In genomic region chr19:28430214-28430613, GRCh38 we compare ENCODE assay signal across 19 cellular contexts.
DNase-seq lines count a peak whose midpoint lies in the region; ATAC-seq and TF ChIP-seq lines count a peak whose summit lies in the region.
"Had no signal": no experiment of that assay in that cellular context is flagged by ENCODE, and none has a peak within 500 bp of the region (broad histone marks: within the 10 kb centered on the region; RNA-seq: fewer than 3 reads in every experiment).

No MANE protein-coding gene starts in this region.

- H3K36me3 ChIP-seq in HEK293 (ENCODE audit: control insufficient read depth in 2 of 2, insufficient read depth in 1 of 2, low read length in 2 of 2) (no peaks in the 10 kb centered on the region; a peak in 1 of 3 replicates), OCI-LY1 (ENCODE audit: insufficient read depth, low read length) (no peaks in the 10 kb centered on the region), osteoblast (ENCODE audit: insufficient read depth, low read length) (no peaks in the 10 kb centered on the region)
- H3K36me3 ChIP-seq: BLaER1 treated with 17β-estradiol and CSF1 and Interleukin-3, amounts not matched to agents 10 nM and 100 nM had no signal

- POLR2A ChIA-PET in HEK293 (lab: Yijun Ruan, JAX) (no interaction called here), WTC11 (lab: Charles Lee) (no interaction called here)

- H3K9me3 Mint-ChIP-seq in WTC11, result peaks cover 40% of the 10 kb centered on the region

- H3K27ac ChIP-seq in HEK293 (ENCODE audit: extremely low read depth, low read depth, low read length) (no peak overlapping the region), OCI-LY1 (ENCODE audit: low read depth, low read length, poor library complexity, severe bottlenecking) (peak overlapping the region; percentile 37), osteoblast (ENCODE audit: low read depth, low read length) (no peak overlapping the region)
- H3K27ac ChIP-seq: 22Rv1; A549; BLaER1 treated with 17β-estradiol and CSF1 and Interleukin-3, amounts not matched to agents 10 nM and 100 nM; C4-2B had no signal

- no peak overlapping the region for H3K27ac Mint-ChIP-seq in WTC11
- H3K27ac Mint-ChIP-seq: B cell; CD4-positive, alpha-beta T cell; CD8-positive, alpha-beta T cell had no signal

- no peaks in the 10 kb centered on the region for H3F3A ChIP-seq in OCI-LY1 (ENCODE audit: insufficient read depth, low read length)

- H2AFZ ChIP-seq in OCI-LY1 (ENCODE audit: low read length) (no peak overlapping the region), osteoblast (ENCODE audit: low read length) (no peak overlapping the region)

- H3K9me3 ChIP-seq in HEK293 (ENCODE audit: control insufficient read depth, insufficient read depth, low read depth, low read length), result peaks cover 3% of the 10 kb centered on the region; the same call in 1 of the 2 replicates
- H3K9me3 ChIP-seq in OCI-LY1 (ENCODE audit: low read length), result no peaks in the 10 kb centered on the region
- no peaks in the 10 kb centered on the region for H3K9me3 ChIP-seq in osteoblast (ENCODE audit: low read depth, low read length)
- H3K9me3 ChIP-seq: Caco-2 had no signal

- no peaks in the 10 kb centered on the region for H3K9me2 ChIP-seq in OCI-LY1 (ENCODE audit: low read depth, low read length)

- H3K27me3 Mint-ChIP-seq in WTC11 (ENCODE audit: low read depth), result peaks cover 12% of the 10 kb centered on the region
- H3K27me3 Mint-ChIP-seq: B cell; CD4-positive, alpha-beta T cell had no signal

- no peak for ATAC-seq in WTC11
- no peak for ATAC-seq in GM21717 (IDR thresholded peaks at IDR 0.05; ENCODE audit: unreplicated experiment)
- ATAC-seq: A549; CD8-positive, alpha-beta T cell had no signal

- no peak overlapping the region for H3K4me3 Mint-ChIP-seq in WTC11
- H3K4me3 Mint-ChIP-seq: B cell; CD4-positive, alpha-beta T cell; CD8-positive, alpha-beta T cell had no signal

- CTCF ChIA-PET in HEK293 (lab: Yijun Ruan, JAX) (interaction anchor here (0.6 kb wide), 1 partner anchor 72 kb away, joined by 3 read pairs; no protein-coding TSS in a partner anchor), WTC11 (lab: Charles Lee) (no interaction called here)

- TF ChIP-seq CTCF in HEK293 (tag by site-specific recombination; IDR thresholded peaks at IDR 0.05) (no peak), OCI-LY1 (IDR thresholded peaks at IDR 0.05; ENCODE audit: low read length) (no peak), WTC11 (IDR thresholded peaks at IDR 0.05) (no peak), osteoblast (IDR thresholded peaks at IDR 0.05; ENCODE audit: extremely low read depth, low read depth, low read length) (no peak)

- no peaks in the 10 kb centered on the region for H4K20me1 ChIP-seq in OCI-LY1 (ENCODE audit: insufficient read depth, low read length)
- H4K20me1 ChIP-seq in osteoblast (ENCODE audit: insufficient read depth, low read length), result no peaks in the 10 kb centered on the region
- H4K20me1 ChIP-seq: BLaER1 treated with 17β-estradiol and CSF1 and Interleukin-3, amounts not matched to agents 10 nM and 100 nM had no signal

- H3K4me1 ChIP-seq in HEK293 (ENCODE audit: control insufficient read depth, insufficient read depth, low read length), result peaks cover 30% of the 10 kb centered on the region
- peaks cover 41% of the 10 kb centered on the region for H3K4me1 ChIP-seq in OCI-LY1 (ENCODE audit: insufficient read depth, low read length, severe bottlenecking)
- H3K4me1 ChIP-seq in osteoblast (ENCODE audit: insufficient read depth, low read length), result no peaks in the 10 kb centered on the region
- H3K4me1 ChIP-seq: A549, Caco-2 had no signal

- H3K36me3 Mint-ChIP-seq in WTC11, result peaks cover 37% of the 10 kb centered on the region
- H3K36me3 Mint-ChIP-seq: CD8-positive, alpha-beta T cell had no signal

- no peaks in the 10 kb centered on the region for H3K27me3 ChIP-seq in OCI-LY1 (ENCODE audit: insufficient read depth, low read length)
- no peaks in the 10 kb centered on the region for H3K27me3 ChIP-seq in osteoblast (ENCODE audit: insufficient read depth, low read length)
- H3K27me3 ChIP-seq: BLaER1 treated with 17β-estradiol and CSF1 and Interleukin-3, amounts not matched to agents 10 nM and 100 nM had no signal

- no peaks in the 10 kb centered on the region for H3K79me2 ChIP-seq in OCI-LY1 (ENCODE audit: insufficient read depth, low read length)
- no peaks in the 10 kb centered on the region for H3K79me2 ChIP-seq in osteoblast (ENCODE audit: insufficient read depth, low read length)

- peaks cover 28% of the 10 kb centered on the region for H3K4me1 Mint-ChIP-seq in WTC11

- no peak for DNase-seq in WTC11 (ENCODE audit: low spot score)
- peak; percentile 26 for DNase-seq in osteoblast (ENCODE audit: insufficient read length, low spot score, missing footprints)
- DNase-seq in stimulated activated CD4-positive, alpha-beta T cell treated with anti-CD3 and anti-CD28 coated beads, Interleukin-1b, Interleukin-23, amount 100 ng/mL, for 48 hours, result no peak
- DNase-seq in H4 (ENCODE audit: low spot score), result no peak
- DNase-seq: AML-193; Caco-2; Calu3; CD4-positive, alpha-beta T cell; CD8-positive, alpha-beta T cell; DMS79 treated with DMSO at 0.1 percent for 48 hours; GF-D8 had no signal

- H3K4me2 ChIP-seq in OCI-LY1 (ENCODE audit: low read length) (no peak overlapping the region), osteoblast (ENCODE audit: insufficient read depth, low read length) (no peak overlapping the region)
- H3K4me2 ChIP-seq: A549 had no signal

- no peak overlapping the region for H3K9ac ChIP-seq in OCI-LY1 (ENCODE audit: low read length)
- H3K9ac ChIP-seq: BLaER1 treated with 17β-estradiol and CSF1 and Interleukin-3, amounts not matched to agents 10 nM and 100 nM had no signal

- H3K4me3 ChIP-seq in HEK293 (ENCODE audit: low read depth, low read length) (no peak overlapping the region), OCI-LY1 (ENCODE audit: low read depth, low read length, poor library complexity, severe bottlenecking) (no peak overlapping the region), osteoblast (ENCODE audit: insufficient read depth, low read length) (no peak overlapping the region)
- H3K4me3 ChIP-seq: A549; BLaER1 treated with 17β-estradiol and CSF1 and Interleukin-3, amounts not matched to agents 10 nM and 100 nM had no signal

TF ChIP-seq in HEK293, 187 proteins besides CTCF, POLR2A, EP300 and RAD21:
- TF ChIP-seq ZNF121 (tag by site-specific recombination; IDR thresholded peaks at IDR 0.05) (peak; percentile 96), ZNF140 (tag by site-specific recombination; IDR thresholded peaks at IDR 0.05) (0 out of 2 replicates have a peak, but pooled peaks have one; percentile 60), ZFP41 (tag by site-specific recombination; IDR thresholded peaks at IDR 0.05; ENCODE audit: borderline replicate concordance) (no peak)

TF ChIP-seq in WTC11, 78 proteins besides CTCF, POLR2A, EP300 and RAD21:
- TF ChIP-seq, protein P1, sequence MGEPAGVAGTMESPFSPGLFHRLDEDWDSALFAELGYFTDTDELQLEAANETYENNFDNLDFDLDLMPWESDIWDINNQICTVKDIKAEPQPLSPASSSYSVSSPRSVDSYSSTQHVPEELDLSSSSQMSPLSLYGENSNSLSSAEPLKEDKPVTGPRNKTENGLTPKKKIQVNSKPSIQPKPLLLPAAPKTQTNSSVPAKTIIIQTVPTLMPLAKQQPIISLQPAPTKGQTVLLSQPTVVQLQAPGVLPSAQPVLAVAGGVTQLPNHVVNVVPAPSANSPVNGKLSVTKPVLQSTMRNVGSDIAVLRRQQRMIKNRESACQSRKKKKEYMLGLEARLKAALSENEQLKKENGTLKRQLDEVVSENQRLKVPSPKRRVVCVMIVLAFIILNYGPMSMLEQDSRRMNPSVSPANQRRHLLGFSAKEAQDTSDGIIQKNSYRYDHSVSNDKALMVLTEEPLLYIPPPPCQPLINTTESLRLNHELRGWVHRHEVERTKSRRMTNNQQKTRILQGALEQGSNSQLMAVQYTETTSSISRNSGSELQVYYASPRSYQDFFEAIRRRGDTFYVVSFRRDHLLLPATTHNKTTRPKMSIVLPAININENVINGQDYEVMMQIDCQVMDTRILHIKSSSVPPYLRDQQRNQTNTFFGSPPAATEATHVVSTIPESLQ (CRISPR knock-in tag; IDR thresholded peaks at IDR 0.05), result no peak
- TF ChIP-seq ZNF121 (CRISPR knock-in tag; IDR thresholded peaks at IDR 0.05), result peak; percentile 79; the same call in 1 of the 2 replicates
- no peak for TF ChIP-seq ZNF512 (CRISPR knock-in tag; IDR thresholded peaks at IDR 0.05; ENCODE audit: borderline replicate concordance)
- no peak for TF ChIP-seq ZNF138 (CRISPR knock-in tag; conservative IDR thresholded peaks at IDR 0.05)

Comparison
In these comparisons a context has a peak if more than half of its experiments do, and no peak if none do; other contexts are left out.
1. Of the 8 proteins assayed by ChIP-seq in both HEK293 and WTC11: peak only in HEK293: none; only in WTC11: none; in both: ZNF121; in neither: 7.